1 cellular context compared by ENCODE assay signal in the genomic region with DNA sequence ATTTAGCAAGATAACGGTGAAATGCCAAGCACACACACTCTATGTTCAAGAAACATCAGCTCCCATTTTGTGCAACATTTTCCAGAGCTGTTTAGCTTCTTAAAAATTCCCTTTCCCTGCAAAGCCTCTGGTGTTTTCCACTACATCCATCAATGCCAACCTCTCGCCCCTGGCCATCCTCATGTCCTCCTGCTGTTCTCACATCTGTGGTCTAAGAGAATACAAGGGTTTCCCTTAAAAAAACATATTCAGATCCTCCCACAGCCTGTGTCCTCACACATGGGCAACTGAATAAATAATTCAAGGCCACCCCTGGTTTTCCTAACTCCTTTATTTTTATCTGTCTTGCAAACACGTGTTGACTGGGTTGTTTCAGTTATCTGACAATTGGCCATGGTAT.
TF ChIP-seq lines count a peak whose summit lies in the region.

No MANE protein-coding gene starts in this region.

TF ChIP-seq in IMR-90, 13 proteins besides CTCF, POLR2A, EP300 and RAD21:
- TF ChIP-seq FOS (IDR thresholded peaks at IDR 0.05; ENCODE audit: low read depth, low read length) = no peak
- no peak for TF ChIP-seq NFE2L2 (IDR thresholded peaks at IDR 0.05; ENCODE audit: low read depth, low read length)
- TF ChIP-seq RFX5 (IDR thresholded peaks at IDR 0.05; ENCODE audit: low read depth, low read length) = no peak
- TF ChIP-seq BHLHE40 (IDR thresholded peaks at IDR 0.05; ENCODE audit: low read depth, low read length) = no peak
- no peak for TF ChIP-seq CEBPB (IDR thresholded peaks at IDR 0.05; ENCODE audit: low read depth, low read length)
- TF ChIP-seq, protein P1, sequence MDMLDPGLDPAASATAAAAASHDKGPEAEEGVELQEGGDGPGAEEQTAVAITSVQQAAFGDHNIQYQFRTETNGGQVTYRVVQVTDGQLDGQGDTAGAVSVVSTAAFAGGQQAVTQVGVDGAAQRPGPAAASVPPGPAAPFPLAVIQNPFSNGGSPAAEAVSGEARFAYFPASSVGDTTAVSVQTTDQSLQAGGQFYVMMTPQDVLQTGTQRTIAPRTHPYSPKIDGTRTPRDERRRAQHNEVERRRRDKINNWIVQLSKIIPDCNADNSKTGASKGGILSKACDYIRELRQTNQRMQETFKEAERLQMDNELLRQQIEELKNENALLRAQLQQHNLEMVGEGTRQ (IDR thresholded peaks at IDR 0.05; ENCODE audit: low read depth, low read length) = no peak
- no peak for TF ChIP-seq MXI1 (IDR thresholded peaks at IDR 0.05; ENCODE audit: borderline replicate concordance, low read depth, low read length)
- no peak for TF ChIP-seq MAZ (IDR thresholded peaks at IDR 0.05; ENCODE audit: borderline replicate concordance, low read depth, low read length)
- TF ChIP-seq MAFK (IDR thresholded peaks at IDR 0.05; ENCODE audit: low read depth, low read length) = no peak
- TF ChIP-seq CHD1 (IDR thresholded peaks at IDR 0.05; ENCODE audit: low read depth, low read length) = no peak
- no peak for TF ChIP-seq SMC3 (IDR thresholded peaks at IDR 0.05; ENCODE audit: low read depth, low read length)
- TF ChIP-seq, protein P2, sequence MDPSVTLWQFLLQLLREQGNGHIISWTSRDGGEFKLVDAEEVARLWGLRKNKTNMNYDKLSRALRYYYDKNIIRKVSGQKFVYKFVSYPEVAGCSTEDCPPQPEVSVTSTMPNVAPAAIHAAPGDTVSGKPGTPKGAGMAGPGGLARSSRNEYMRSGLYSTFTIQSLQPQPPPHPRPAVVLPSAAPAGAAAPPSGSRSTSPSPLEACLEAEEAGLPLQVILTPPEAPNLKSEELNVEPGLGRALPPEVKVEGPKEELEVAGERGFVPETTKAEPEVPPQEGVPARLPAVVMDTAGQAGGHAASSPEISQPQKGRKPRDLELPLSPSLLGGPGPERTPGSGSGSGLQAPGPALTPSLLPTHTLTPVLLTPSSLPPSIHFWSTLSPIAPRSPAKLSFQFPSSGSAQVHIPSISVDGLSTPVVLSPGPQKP (IDR thresholded peaks at IDR 0.05; ENCODE audit: borderline replicate concordance, low read depth, low read length) = no peak
- no peak for TF ChIP-seq RCOR1 (IDR thresholded peaks at IDR 0.05; ENCODE audit: insufficient replicate concordance, low read length)
